8 cellular contexts compared by ENCODE assay signal in the genomic region with DNA sequence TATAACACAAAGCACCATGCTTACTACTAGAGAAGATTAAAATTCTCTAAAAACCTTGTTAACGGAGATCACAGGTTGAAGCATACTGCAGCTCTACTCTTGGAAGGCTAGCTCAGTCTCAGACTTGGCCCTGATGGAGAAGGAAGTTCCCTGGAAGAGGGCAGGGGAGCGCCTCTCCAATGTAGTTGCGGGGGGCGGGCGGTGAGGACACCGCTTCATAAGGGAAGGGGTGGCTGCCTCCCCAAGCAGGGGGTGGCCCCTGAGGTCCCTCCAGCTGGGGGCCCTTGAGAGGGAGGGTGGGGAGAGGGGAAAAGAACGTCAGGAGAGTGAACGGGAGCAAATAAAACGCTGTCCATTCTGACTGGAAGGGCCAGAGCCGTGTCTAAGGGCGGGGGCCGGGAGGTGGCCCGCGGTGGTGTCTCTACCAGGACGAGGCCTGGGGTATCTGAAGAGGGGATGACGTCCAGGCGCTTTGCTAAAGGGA.
DNase-seq lines count a peak whose midpoint lies in the region; ATAC-seq lines count a peak whose summit lies in the region.

No MANE protein-coding gene starts in this region.

- peak overlapping the region; percentile 93 for H3K27ac ChIP-seq in layer of hippocampus (ENCODE audit: low read depth, low read length)

- DNase-seq in activated T-cell treated with anti-CD3 and anti-CD28 coated beads for 1 hour (ENCODE audit: low read depth): peak; percentile 6
- no peak for DNase-seq in activated T-cell treated with anti-CD3 and anti-CD28 coated beads, Interleukin-2, amount 50 U/mL, for 1 hour
- peak; percentile 50 to 74 for DNase-seq in NCI-H526 (lab: John Stamatoyannopoulos, UW)
- DNase-seq in central memory CD4-positive, alpha-beta T cell: peak; percentile 9
- peak; percentile 77 for DNase-seq in superior temporal gyrus (ENCODE audit: extremely low spot score)

- ATAC-seq in HG02798 (IDR thresholded peaks at IDR 0.05; ENCODE audit: poor library complexity, unreplicated experiment) (peak; percentile 21), HG03378 (IDR thresholded peaks at IDR 0.05; ENCODE audit: unreplicated experiment) (no peak)

- H3K27me3 ChIP-seq in layer of hippocampus (ENCODE audit: control insufficient read depth, insufficient read depth, low read length): no peaks in the 10 kb centered on the region
